Comparison of ENCODE assay signal across 15 cellular contexts in the genomic region with DNA sequence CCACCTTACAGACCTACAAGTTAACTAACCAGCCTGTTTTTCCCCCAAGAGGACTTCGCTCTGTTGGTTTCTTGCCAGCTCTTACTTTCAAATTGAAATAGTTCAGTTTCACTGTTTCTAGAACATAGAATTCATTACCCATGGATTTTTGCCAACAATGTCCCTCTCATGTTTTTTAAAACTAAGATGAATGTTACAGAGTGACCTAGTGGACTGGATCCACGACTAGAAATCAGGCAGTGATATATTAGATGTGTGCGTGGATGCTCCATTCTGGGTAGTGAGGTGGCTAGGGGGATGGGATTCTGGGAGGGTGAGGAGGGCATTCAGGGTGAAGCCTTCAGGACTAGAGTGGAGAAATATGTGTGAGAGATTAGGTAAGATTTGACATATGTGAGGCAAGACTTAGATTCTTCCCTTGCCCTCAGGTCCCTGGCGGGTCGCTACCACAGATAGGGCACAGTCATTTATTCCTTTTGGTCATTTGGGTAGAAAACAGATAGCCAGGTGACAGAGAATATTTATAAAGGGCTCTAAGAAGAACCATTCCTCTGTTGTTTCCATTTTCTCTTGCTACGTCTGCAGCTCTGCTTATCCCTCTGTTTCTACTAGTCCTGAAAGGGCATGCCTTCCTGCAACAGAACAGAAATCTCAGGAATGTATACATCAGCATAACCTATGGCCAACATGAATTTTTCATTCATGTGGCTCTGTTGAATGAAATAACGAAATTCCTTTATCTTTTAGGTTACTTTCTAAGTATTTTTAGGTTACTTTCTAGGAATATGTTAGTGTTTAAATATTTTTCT.
DNase-seq lines count a peak whose midpoint lies in the region; ATAC-seq and TF ChIP-seq lines count a peak whose summit lies in the region.
"Had no signal": no experiment of that assay in that cellular context is flagged by ENCODE, and none has a peak within 500 bp of the region (broad histone marks: within the 10 kb centered on the region; RNA-seq: fewer than 3 reads in every experiment).

No MANE protein-coding gene starts in this region.

- no peak for TF ChIP-seq CTCF in OCI-LY3 (IDR thresholded peaks at IDR 0.05; ENCODE audit: low read depth, low read length)

- H3K27me3 ChIP-seq in ACC112 (ENCODE audit: insufficient read depth, low read length), result no peaks in the 10 kb centered on the region
- 0 out of 2 replicates have a peak, but pooled peaks cover 5% of the 10 kb centered on the region for H3K27me3 ChIP-seq in OCI-LY3 (ENCODE audit: low read depth, low read length)
- no peaks in the 10 kb centered on the region for H3K27me3 ChIP-seq in iPS-20b (ENCODE audit: insufficient read depth, low read length)

- H4K20me1 ChIP-seq in OCI-LY3 (ENCODE audit: insufficient read depth, low read length), result no peaks in the 10 kb centered on the region

- H3K4me1 ChIP-seq in ACC112 (ENCODE audit: control insufficient read depth, insufficient read depth, low read length, unreplicated experiment) (peaks cover 9% of the 10 kb centered on the region), OCI-LY3 (ENCODE audit: low read length) (peaks cover 13% of the 10 kb centered on the region), iPS-20b (ENCODE audit: insufficient read depth, low read length) (peaks cover 11% of the 10 kb centered on the region)

- H3K79me2 ChIP-seq in ACC112 (ENCODE audit: control insufficient read depth, insufficient read depth, low read length, unreplicated experiment), result no peaks in the 10 kb centered on the region
- no peaks in the 10 kb centered on the region for H3K79me2 ChIP-seq in OCI-LY3 (ENCODE audit: low read length)

- H3K9me3 ChIP-seq in OCI-LY3 (ENCODE audit: insufficient read depth, low read length) (no peaks in the 10 kb centered on the region), iPS-20b (ENCODE audit: insufficient read depth, low read depth, low read length) (no peaks in the 10 kb centered on the region)

- no peak overlapping the region; the same call in 1 of the 2 replicates for H3K9ac ChIP-seq in OCI-LY3 (ENCODE audit: low read length)
- peak overlapping the region; percentile 20; the same call in 1 of the 2 replicates for H3K9ac ChIP-seq in iPS-20b (ENCODE audit: low read depth, low read length)

- peak overlapping the region; percentile 87 for H3K4me2 ChIP-seq in OCI-LY3 (ENCODE audit: low read length)

- no peak for DNase-seq in NK-92 (lab: John Stamatoyannopoulos, UW; ENCODE audit: unreplicated experiment)
- no peak for DNase-seq in NCI-H1092 treated with DMSO at 0.1 percent for 48 hours (lab: John Stamatoyannopoulos, UW)
- no peak for DNase-seq in nucleus accumbens (lab: John Stamatoyannopoulos, UW)
- DNase-seq: amniotic stem cell, DMS53, left ventricle myocardium superior, NCI-H1048, NCI-H446 treated with DMSO at 0.1 percent for 48 hours, Right ventricle myocardium superior had no signal

- H3K27ac ChIP-seq in ACC112 (ENCODE audit: low read depth, low read length), result 0 out of 2 replicates have a peak overlapping the region, but pooled peaks have one; percentile 9
- H3K27ac ChIP-seq in OCI-LY3 (ENCODE audit: low read length), result peak overlapping the region; percentile 23; the same call in 1 of the 2 replicates
- no peak overlapping the region for H3K27ac ChIP-seq in iPS-20b (ENCODE audit: low read length)
- H3K27ac ChIP-seq: VCaP had no signal

- H2AFZ ChIP-seq in ACC112 (ENCODE audit: low read length, unreplicated experiment) (peak overlapping the region; percentile 17), OCI-LY3 (ENCODE audit: low read depth, low read length) (peak overlapping the region; percentile 26; the same call in 1 of the 2 replicates)

- no peaks in the 10 kb centered on the region for H3K36me3 ChIP-seq in ACC112 (ENCODE audit: insufficient read depth, low read length)
- H3K36me3 ChIP-seq in OCI-LY3 (replicated peaks; ENCODE audit: low read depth, low read length), result no peaks in the 10 kb centered on the region
- H3K36me3 ChIP-seq in iPS-20b (ENCODE audit: insufficient read depth, low read depth, low read length), result no peaks in the 10 kb centered on the region

- ATAC-seq in GM21529 (IDR thresholded peaks at IDR 0.05; ENCODE audit: unreplicated experiment) (peak; percentile 73), HG02885 (IDR thresholded peaks at IDR 0.05; ENCODE audit: poor library complexity, unreplicated experiment) (no peak)
- ATAC-seq: left ventricle myocardium superior had no signal

- H3K4me3 ChIP-seq in ACC112 (ENCODE audit: low read depth, low read length) (no peak overlapping the region), OCI-LY3 (ENCODE audit: low read length) (peak overlapping the region; percentile 57), iPS-20b (ENCODE audit: low read length) (no peak overlapping the region)
